In genomic region chr5:100584069-100584468, GRCh38 we compare ENCODE assay signal across 13 cellular contexts.
DNase-seq lines count a peak whose midpoint lies in the region; ATAC-seq and TF ChIP-seq lines count a peak whose summit lies in the region.
"Had no signal": no experiment of that assay in that cellular context is flagged by ENCODE, and none has a peak within 500 bp of the region (broad histone marks: within the 10 kb centered on the region; RNA-seq: fewer than 3 reads in every experiment).

No MANE protein-coding gene starts in this region.

- H3K9me3 ChIP-seq in OCI-LY3 (ENCODE audit: insufficient read depth, low read length) = no peaks in the 10 kb centered on the region

- no peak overlapping the region for H3K4me3 ChIP-seq in OCI-LY3 (ENCODE audit: low read length)

- no peak overlapping the region for H3K9ac ChIP-seq in OCI-LY3 (ENCODE audit: low read length)

- H3K79me2 ChIP-seq in OCI-LY3 (ENCODE audit: low read length) = no peaks in the 10 kb centered on the region

- H4K20me1 ChIP-seq in OCI-LY3 (ENCODE audit: insufficient read depth, low read length) = no peaks in the 10 kb centered on the region

- peaks cover 16% of the 10 kb centered on the region for H3K4me1 ChIP-seq in OCI-LY3 (ENCODE audit: low read length)

- no peak for DNase-seq in NCI-H187 (lab: John Stamatoyannopoulos, UW)
- no peak for DNase-seq in stimulated activated CD4-positive, alpha-beta T cell treated with anti-CD3 and anti-CD28 coated beads, Interleukin-1b, Interleukin-23, amount 100 ng/mL, for 48 hours
- DNase-seq in activated naive CD4-positive, alpha-beta T cell treated with anti-CD3 and anti-CD28 coated beads, Interleukin-2, amount 50 U/mL, for 16 hours = no peak
- no peak for DNase-seq in superior temporal gyrus (ENCODE audit: extremely low spot score)
- DNase-seq: activated CD4-positive, alpha-beta T cell treated with anti-CD3 and anti-CD28 coated beads for 4 hours; activated naive CD8-positive, alpha-beta T cell treated with anti-CD3 and anti-CD28 coated beads, Interleukin-2, amount 50 U/mL, for 24 hours; effector memory CD4-positive, alpha-beta T cell; mesenchymal stem cell had no signal

- H3K36me3 ChIP-seq in OCI-LY3 (replicated peaks; ENCODE audit: low read depth, low read length) = no peaks in the 10 kb centered on the region

- no peaks in the 10 kb centered on the region for H3K27me3 ChIP-seq in OCI-LY3 (ENCODE audit: low read depth, low read length)

- H2AFZ ChIP-seq in OCI-LY3 (ENCODE audit: low read depth, low read length) = no peak overlapping the region

- ATAC-seq in GM18511 (IDR thresholded peaks at IDR 0.05; ENCODE audit: unreplicated experiment) = peak; percentile 98
- peak; percentile 98 for ATAC-seq in GM21367 (IDR thresholded peaks at IDR 0.05; ENCODE audit: unreplicated experiment)
- ATAC-seq in HG03025 (IDR thresholded peaks at IDR 0.05; ENCODE audit: low FRiP score, unreplicated experiment) = peak; percentile 96
- ATAC-seq: activated naive CD8-positive, alpha-beta T cell treated with anti-CD3 and anti-CD28 coated beads, Interleukin-2, amount 50 U/mL, for 24 hours had no signal

- peak overlapping the region; percentile 26 for H3K4me2 ChIP-seq in OCI-LY3 (ENCODE audit: low read length)

- no peak for TF ChIP-seq CTCF in OCI-LY3 (IDR thresholded peaks at IDR 0.05; ENCODE audit: low read depth, low read length)

- H3K27ac ChIP-seq in OCI-LY3 (ENCODE audit: low read length) = no peak overlapping the region
- H3K27ac ChIP-seq: C4-2B had no signal
